Comparison of ENCODE assay signal across 1 cellular context in the genomic region with DNA sequence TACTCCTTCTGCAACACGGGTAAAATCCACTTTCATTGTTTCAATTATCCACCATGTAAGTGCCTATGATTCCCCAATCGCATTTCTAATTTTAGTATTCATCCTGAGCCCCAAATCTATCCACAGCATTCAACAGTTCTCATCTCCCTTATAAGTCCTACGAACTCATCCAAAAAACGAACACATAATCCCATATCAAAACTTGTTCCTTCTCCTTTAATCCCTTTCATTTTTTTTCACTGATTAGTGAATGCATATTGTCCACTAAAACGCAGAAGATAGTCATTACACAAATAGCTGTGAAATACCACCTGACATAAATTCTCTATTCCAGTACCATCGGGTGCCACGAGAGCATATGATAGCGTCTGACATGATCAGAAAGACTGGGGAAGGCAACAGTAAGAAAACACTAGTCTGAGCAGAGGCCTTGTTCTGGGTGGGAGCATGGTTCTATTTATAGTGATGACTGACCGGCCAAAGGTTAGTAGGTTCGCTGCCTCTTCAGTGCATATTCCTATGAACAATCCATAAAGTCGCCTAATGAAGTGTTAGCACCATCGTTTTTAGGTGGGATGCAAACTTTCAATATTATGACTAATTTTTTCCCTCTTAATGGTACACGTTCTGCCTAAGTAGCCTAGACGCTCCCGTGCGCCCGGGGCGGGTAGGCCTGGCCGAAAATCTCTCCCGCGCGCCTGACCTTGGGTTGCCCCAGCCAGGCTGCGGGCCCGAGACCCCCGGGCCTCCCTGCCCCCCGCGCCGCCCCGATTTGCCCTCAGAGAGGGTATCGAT.
TF ChIP-seq lines count a peak whose summit lies in the region.

No MANE protein-coding gene starts in this region.

TF ChIP-seq in GM12878, 131 proteins besides CTCF, POLR2A, EP300 and RAD21:
- TF ChIP-seq ETV6 (conservative IDR thresholded peaks at IDR 0.05 in 1 of 2, IDR thresholded peaks at IDR 0.05 in 1 of 2; ENCODE audit: borderline replicate concordance in 1 of 2, low read depth in 1 of 2) = no peak
- TF ChIP-seq CHD1 (IDR thresholded peaks at IDR 0.05; ENCODE audit: low read depth, low read length) = 0 out of 2 replicates have a peak, but pooled peaks have one; percentile 34
- no peak for TF ChIP-seq KLF5 (IDR thresholded peaks at IDR 0.05; ENCODE audit: partially characterized antibody)
- TF ChIP-seq, protein P1, sequence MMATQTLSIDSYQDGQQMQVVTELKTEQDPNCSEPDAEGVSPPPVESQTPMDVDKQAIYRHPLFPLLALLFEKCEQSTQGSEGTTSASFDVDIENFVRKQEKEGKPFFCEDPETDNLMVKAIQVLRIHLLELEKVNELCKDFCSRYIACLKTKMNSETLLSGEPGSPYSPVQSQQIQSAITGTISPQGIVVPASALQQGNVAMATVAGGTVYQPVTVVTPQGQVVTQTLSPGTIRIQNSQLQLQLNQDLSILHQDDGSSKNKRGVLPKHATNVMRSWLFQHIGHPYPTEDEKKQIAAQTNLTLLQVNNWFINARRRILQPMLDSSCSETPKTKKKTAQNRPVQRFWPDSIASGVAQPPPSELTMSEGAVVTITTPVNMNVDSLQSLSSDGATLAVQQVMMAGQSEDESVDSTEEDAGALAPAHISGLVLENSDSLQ (IDR thresholded peaks at IDR 0.05) = peak; percentile 5; the same call in 1 of the 2 replicates
TF ChIP-seq in GM12878: peak in this region for 2.
